Comparison of ENCODE assay signal across 12 cellular contexts in genomic region chrX:55695227-55696018, GRCh38.
"Had no signal": no experiment of that assay in that cellular context is flagged by ENCODE, and none has a peak within 500 bp of the region (broad histone marks: within the 10 kb centered on the region; RNA-seq: fewer than 3 reads in every experiment).

No MANE protein-coding gene starts in this region.

- ATAC-seq: heart left ventricle; mucosa of descending colon; natural killer cell treated with Interleukin-12 subunit alpha and Interleukin-12 subunit beta and Interleukin-15 and Interleukin-18, amount 100 ng/mL, for 72 hours; right lobe of liver had no signal

- H3K27ac ChIP-seq: ascending aorta, heart left ventricle, prostate gland, right lobe of liver, testis had no signal

- H3K4me1 ChIP-seq: ascending aorta, heart left ventricle, prostate gland, right lobe of liver, testis had no signal

- H3K27me3 Mint-ChIP-seq: stimulated activated naive CD8-positive, alpha-beta T cell treated with anti-CD3 and anti-CD28 coated beads, Interleukin-15, Interleukin-2, amounts not matched to agents 100 ng/mL and 50 ng/mL, for 24 hours had no signal

- H3K27ac Mint-ChIP-seq: activated T-cell treated with anti-CD3 and anti-CD28 coated beads, Interleukin-2, amount 50 U/mL, for 24 hours; natural killer cell treated with Interleukin-12 subunit alpha and Interleukin-12 subunit beta and Interleukin-15 and Interleukin-18, amount 100 ng/mL, for 72 hours; stimulated activated naive CD8-positive, alpha-beta T cell treated with anti-CD3 and anti-CD28 coated beads, Interleukin-15, Interleukin-2, amounts not matched to agents 100 ng/mL and 50 ng/mL, for 24 hours had no signal

- H3K36me3 ChIP-seq: ascending aorta, heart left ventricle, prostate gland, right lobe of liver had no signal

- H3K9me3 Mint-ChIP-seq: activated T-cell treated with anti-CD3 and anti-CD28 coated beads, Interleukin-2, amount 50 U/mL, for 24 hours; natural killer cell treated with Interleukin-12 subunit alpha and Interleukin-12 subunit beta and Interleukin-15 and Interleukin-18, amount 100 ng/mL, for 72 hours; stimulated activated naive CD8-positive, alpha-beta T cell treated with anti-CD3 and anti-CD28 coated beads, Interleukin-15, Interleukin-2, amounts not matched to agents 100 ng/mL and 50 ng/mL, for 24 hours had no signal

- H3K27me3 ChIP-seq: ascending aorta, testis had no signal

- H3K9me3 ChIP-seq: mucosa of descending colon, prostate gland, right lobe of liver, testis had no signal

- DNase-seq: activated T-cell treated with anti-CD3 and anti-CD28 coated beads, Interleukin-2, amount 50 U/mL, for 24 hours; heart left ventricle; mucosa of descending colon; occipital lobe; right lobe of liver; SHP77; stimulated activated CD4-positive, alpha-beta T cell treated with anti-CD3 and anti-CD28 coated beads, Interleukin-1b, Interleukin-23, amount 100 ng/mL, for 48 hours; testis had no signal

- H3K4me3 ChIP-seq: ascending aorta, heart left ventricle, mucosa of descending colon, prostate gland, right lobe of liver, testis had no signal

- H3K4me3 Mint-ChIP-seq: activated T-cell treated with anti-CD3 and anti-CD28 coated beads, Interleukin-2, amount 50 U/mL, for 24 hours; natural killer cell treated with Interleukin-12 subunit alpha and Interleukin-12 subunit beta and Interleukin-15 and Interleukin-18, amount 100 ng/mL, for 72 hours; stimulated activated naive CD8-positive, alpha-beta T cell treated with anti-CD3 and anti-CD28 coated beads, Interleukin-15, Interleukin-2, amounts not matched to agents 100 ng/mL and 50 ng/mL, for 24 hours had no signal

- H3K36me3 Mint-ChIP-seq: natural killer cell treated with Interleukin-12 subunit alpha and Interleukin-12 subunit beta and Interleukin-15 and Interleukin-18, amount 100 ng/mL, for 72 hours had no signal
